Comparison of ENCODE assay signal across 8 cellular contexts in the genomic region with DNA sequence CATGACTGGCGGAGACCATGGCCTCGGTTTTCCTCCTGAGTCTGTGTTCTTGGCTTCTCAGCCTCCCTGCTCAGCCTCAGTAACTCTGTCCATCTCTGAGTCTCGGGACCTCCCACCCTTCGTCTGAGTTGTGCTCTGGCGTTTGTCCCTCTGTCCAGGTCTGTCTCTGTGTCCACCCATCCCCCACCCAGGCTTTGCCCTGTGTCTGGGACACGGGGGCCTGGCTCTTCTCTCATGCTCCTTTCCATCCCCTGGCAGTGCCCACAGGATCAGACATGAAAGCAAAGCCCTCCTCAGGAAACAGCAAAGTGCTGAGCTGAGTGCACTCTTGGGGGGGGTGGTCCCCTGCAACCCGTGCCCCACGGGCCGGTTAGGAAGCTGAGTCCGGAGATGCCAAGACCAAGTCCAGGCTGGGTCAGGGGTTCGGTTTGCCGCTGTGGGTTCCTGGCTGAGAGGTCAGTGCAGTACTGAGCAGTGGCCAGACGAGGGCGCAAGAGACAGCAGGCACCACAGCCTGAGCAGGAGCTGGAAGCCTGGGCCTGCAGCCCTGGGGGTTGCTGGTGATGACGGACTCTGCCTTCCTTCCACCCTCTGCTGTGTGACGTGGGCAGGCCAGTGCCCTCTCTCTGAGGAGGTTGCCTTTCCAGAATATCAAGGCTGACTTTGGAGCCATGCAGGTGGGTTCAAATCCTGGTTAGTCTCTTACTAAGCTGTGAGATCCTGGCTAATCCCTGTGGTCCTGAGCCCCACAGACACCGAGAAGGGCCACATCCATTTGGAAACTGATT. TPM values are rescaled to one million over a fixed set of nuclear protein-coding genes. Genes with fewer than 3 reads are reported as not detected.
DNase-seq lines count a peak whose midpoint lies in the region; ATAC-seq and TF ChIP-seq lines count a peak whose summit lies in the region.

No MANE protein-coding gene starts in this region.

- H3K4me3 ChIP-seq in Karpas-422 (ENCODE audit: low read length) (peak overlapping the region; percentile 33; the same call in 1 of the 2 replicates), heart right ventricle (peak overlapping the region in 1 of 10 donors; percentile 51), psoas muscle (no peak overlapping the region), vagina (peak overlapping the region in 1 of 2 donors; percentile 30)

- intact Hi-C loops in heart right ventricle (cut with DNase I) (loop anchor here in 7 of 10 donors (2.0 to 10.0 kb wide), 7 partner anchors 46 to 161 kb away; no protein-coding TSS in a partner anchor), psoas muscle (cut with DNase I) (loop anchor here (1.0 to 5.0 kb wide), 3 partner anchors 51 to 94 kb away; no protein-coding TSS in a partner anchor), vagina (cut with DNase I) (loop anchor here (2.0 kb wide), 1 partner anchor 95 kb away; no protein-coding TSS in a partner anchor)

- peak; percentile 39 for ATAC-seq in GM21390 (IDR thresholded peaks at IDR 0.05; ENCODE audit: unreplicated experiment)
- peak; percentile 57 to 78 (median 68) for ATAC-seq in heart right ventricle
- ATAC-seq in psoas muscle = peak; percentile 85 to 91 (median 89)

- TF ChIP-seq POLR2A in vagina (IDR thresholded peaks at IDR 0.05) = no peak

- peak; percentile 91 to 99 (median 98) for TF ChIP-seq CTCF in heart right ventricle (IDR thresholded peaks at IDR 0.05)
- peak; percentile 95 for TF ChIP-seq CTCF in psoas muscle (IDR thresholded peaks at IDR 0.05)
- peak; percentile 86 to 96 (median 93) for TF ChIP-seq CTCF in vagina (IDR thresholded peaks at IDR 0.05)

- in situ Hi-C loops in Caki2 (cut with HindIII; ENCODE audit: low pct_unique_long_range_greater_than_20kb, low sequenced_read_pairs) = no loop called here

- no peaks in the 10 kb centered on the region for H3K36me3 ChIP-seq in Karpas-422 (ENCODE audit: insufficient read depth, low read length)
- no peaks in the 10 kb centered on the region for H3K36me3 ChIP-seq in heart right ventricle
- H3K36me3 ChIP-seq in psoas muscle (ENCODE audit: insufficient read depth in 1 of 2, low read depth in 1 of 2) = no peaks in the 10 kb centered on the region
- no peaks in the 10 kb centered on the region for H3K36me3 ChIP-seq in vagina

- 0 out of 2 replicates have a peak overlapping the region, but pooled peaks have one; percentile 19 for H2AFZ ChIP-seq in Karpas-422 (ENCODE audit: low read length)

- H3K27me3 ChIP-seq in Karpas-422 (ENCODE audit: low read length) (no peaks in the 10 kb centered on the region), heart right ventricle (no peaks in the 10 kb centered on the region), psoas muscle (ENCODE audit: insufficient read depth in 3 of 3, low read length in 2 of 3) (no peaks in the 10 kb centered on the region), vagina (no peaks in the 10 kb centered on the region)

- DNase-seq in Caki2 (ENCODE audit: low read depth) (peak; percentile 37), Karpas-422 (peak; percentile 93), T-helper 1 cell (peak; percentile 47 to 80 (median 71)), heart right ventricle (peak; percentile 79 to 86), psoas muscle (peak; percentile 79 to 87), vagina (ENCODE audit: extremely low spot score in 2 of 2) (no peak)
- DNase-seq in activated naive CD8-positive, alpha-beta T cell treated with anti-CD3 and anti-CD28 coated beads, Interleukin-2, amount 50 U/mL, for 16 hours (ENCODE audit: low read depth, low spot score) = peak; percentile 59

- WGBS in heart right ventricle, 2 donors = 29 to 30% methylated on average over 17 of the region's 17 CpGs
- WGBS in psoas muscle, 3 donors = 28 to 31% (median 28%) methylated on average over 17 of the region's 17 CpGs

- H3K79me2 ChIP-seq in Karpas-422 (ENCODE audit: low read length) = no peaks in the 10 kb centered on the region

- peak overlapping the region; percentile 67 for H3K4me2 ChIP-seq in Karpas-422 (ENCODE audit: low read depth, low read length, poor library complexity, severe bottlenecking)

- H3K4me1 ChIP-seq in Karpas-422 (ENCODE audit: low read length) = peaks cover 40% of the 10 kb centered on the region
- peaks cover 9 to 58% (median 36%) of the 10 kb centered on the region in 9 donors for H3K4me1 ChIP-seq in heart right ventricle
- H3K4me1 ChIP-seq in psoas muscle = peaks cover 4% of the 10 kb centered on the region
- peaks cover 27% of the 10 kb centered on the region for H3K4me1 ChIP-seq in vagina

- no peaks in the 10 kb centered on the region for H3K9me2 ChIP-seq in Karpas-422 (replicated peaks; ENCODE audit: insufficient read depth, low read length)

- peak overlapping the region; percentile 81 for H3K27ac ChIP-seq in Karpas-422 (ENCODE audit: low read length)
- H3K27ac ChIP-seq in heart right ventricle = peak overlapping the region in 3 of 10 donors; percentile 33 to 89 (median 41)
- no peak overlapping the region for H3K27ac ChIP-seq in psoas muscle
- H3K27ac ChIP-seq in vagina = no peak overlapping the region

- peaks cover 3% of the 10 kb centered on the region for H4K20me1 ChIP-seq in Karpas-422 (ENCODE audit: insufficient read depth, low read depth, low read length)

- H3K9me3 ChIP-seq in Karpas-422 (ENCODE audit: low read length) (no peaks in the 10 kb centered on the region), heart right ventricle (no peaks in the 10 kb centered on the region), psoas muscle (no peaks in the 10 kb centered on the region), vagina (no peaks in the 10 kb centered on the region)

- H3K9ac ChIP-seq in Karpas-422 (ENCODE audit: low read length) = peak overlapping the region; percentile 52

RNA-seq across cellular contexts. Expression of a gene that starts 2.5 kb away (rescaled TPM):
- total RNA-seq in Caki2 (2014; rRNA removed; shearing (Covaris generic); ENCODE audit: low replicate concordance) = not detected in 2 replicates
- total RNA-seq in Karpas-422 (2014; rRNA removed; shearing (Covaris generic); ENCODE audit: low replicate concordance) = not detected in 2 replicates
- total RNA-seq in heart right ventricle (1 to 10 TPM in 4 of 10 donors, under 1 TPM in 6; 0.27 to 2.6 (median 0.49) TPM), psoas muscle (under 1 TPM; 0.18 to 0.94 (median 0.32) TPM), vagina (4.2 TPM)
- polyA plus RNA-seq in heart right ventricle (under 1 TPM; 0.37 to 0.99 TPM), psoas muscle (under 1 TPM; 0.06 to 0.13 (median 0.07) TPM)

RNA-seq across cellular contexts. Expression of a gene that starts 20.9 kb away (rescaled TPM):
- total RNA-seq in Caki2 (2014; rRNA removed; shearing (Covaris generic); ENCODE audit: low replicate concordance) = 9.7 and 13.6 TPM in 2 replicates
- 0.07 and 0.58 TPM in 2 replicates for total RNA-seq in Karpas-422 (2014; rRNA removed; shearing (Covaris generic); ENCODE audit: low replicate concordance)
- total RNA-seq in heart right ventricle (1 to 10 TPM; 1.8 to 5.7 (median 3.7) TPM), psoas muscle (1 to 10 TPM in 3 of 4 donors, under 1 TPM in 1; 0.92 to 2.3 (median 1.8) TPM), vagina (12.0 TPM)
- polyA plus RNA-seq in heart right ventricle (1 to 10 TPM; 2.6 to 2.8 TPM), psoas muscle (1 to 10 TPM in 2 of 3 donors, under 1 TPM in 1; 0.91 to 1.5 (median 1.3) TPM)

RNA-seq across cellular contexts. Expression of a gene that starts 50.5 kb away (rescaled TPM):
- 5.0 and 7.7 TPM in 2 replicates for total RNA-seq in Caki2 (2014; rRNA removed; shearing (Covaris generic); ENCODE audit: low replicate concordance)
- 101 and 204 TPM in 2 replicates for total RNA-seq in Karpas-422 (2014; rRNA removed; shearing (Covaris generic); ENCODE audit: low replicate concordance)
- total RNA-seq in heart right ventricle (10 to 100 TPM in 1 of 10 donors, 1 to 10 TPM in 9; 4.3 to 10.2 (median 5.7) TPM), psoas muscle (1 to 10 TPM; 2.9 to 3.4 (median 3.1) TPM), vagina (15.5 TPM)
- polyA plus RNA-seq in heart right ventricle (10 to 100 TPM; 10.2 to 11.0 TPM), psoas muscle (1 to 10 TPM; 1.2 to 3.8 (median 1.7) TPM)

Comparison
In these comparisons a context has a peak if more than half of its experiments do, and no peak if none do; other contexts are left out.
1. DNase-seq: peak in Caki2 (single experiment), Karpas-422 (single experiment), T-helper 1 cell (5 of 5), activated naive CD8-positive, alpha-beta T cell treated with anti-CD3 and anti-CD28 coated beads, Interleukin-2, amount 50 U/mL, for 16 hours (single experiment), heart right ventricle (2 of 2) and psoas muscle (2 of 2); none in vagina (0 of 2).
2. ATAC-seq: peak in every context shown above with its lines; median percentile 89 in psoas muscle; 68 in heart right ventricle; 39 in GM21390.
3. Peak in every context shown above with its lines, with median percentiles within 50 percentile points of each other: CTCF ChIP-seq.